In the genomic region with DNA sequence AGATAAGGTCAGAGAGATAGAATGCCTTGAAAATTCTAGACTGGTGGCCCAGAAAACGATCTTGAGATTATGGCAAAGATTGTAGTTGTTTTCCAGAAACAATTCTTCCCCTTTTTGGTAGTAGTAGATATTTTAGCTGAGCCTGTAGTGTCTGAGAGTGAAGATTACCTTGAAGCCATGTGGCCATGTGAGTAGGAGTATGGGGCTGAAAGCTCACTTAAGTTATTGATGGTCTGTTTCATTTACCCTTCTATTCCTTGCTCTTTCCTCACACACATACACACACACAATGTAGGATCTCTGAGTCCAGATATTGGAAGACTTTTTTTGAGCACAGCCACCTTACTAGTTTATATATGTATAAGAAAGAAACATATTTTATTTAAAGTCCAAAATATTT, we compare ENCODE assay signal across 15 cellular contexts.
DNase-seq lines count a peak whose midpoint lies in the region; ATAC-seq and TF ChIP-seq lines count a peak whose summit lies in the region.
"Had no signal": no experiment of that assay in that cellular context is flagged by ENCODE, and none has a peak within 500 bp of the region (broad histone marks: within the 10 kb centered on the region; RNA-seq: fewer than 3 reads in every experiment).

No MANE protein-coding gene starts in this region.

- H3K4me3 ChIP-seq in GM23338 (no peak overlapping the region), prostate gland (no peak overlapping the region)
- H3K4me3 ChIP-seq: GM12878, HAP-1 had no signal

- H3K4me1 ChIP-seq in GM23338 (ENCODE audit: insufficient read depth) (no peaks in the 10 kb centered on the region), prostate gland (replicated peaks) (no peaks in the 10 kb centered on the region)
- H3K4me1 ChIP-seq: HAP-1 had no signal

- H3K4me2 ChIP-seq in GM23338 = no peak overlapping the region

- TF ChIP-seq CTCF in GM23338 (conservative IDR thresholded peaks at IDR 0.05; ENCODE audit: low read depth in 2 of 2) (no peak), prostate gland (IDR thresholded peaks at IDR 0.05) (no peak)

- H4K20me1 ChIP-seq in GM23338 (replicated peaks; ENCODE audit: insufficient read depth) = no peaks in the 10 kb centered on the region

- no peaks in the 10 kb centered on the region for H3K79me2 ChIP-seq in GM23338 (replicated peaks; ENCODE audit: insufficient read depth)

- intact Hi-C loops in prostate gland (cut with DNase I) = no loop called here

- H3K27me3 ChIP-seq in GM23338 (ENCODE audit: insufficient read depth) (no peaks in the 10 kb centered on the region), prostate gland (replicated peaks; ENCODE audit: insufficient read depth) (no peaks in the 10 kb centered on the region)

- no peaks in the 10 kb centered on the region for H3F3A ChIP-seq in GM23338 (replicated peaks; ENCODE audit: low read depth)

- H3K9me3 ChIP-seq in prostate gland = no peaks in the 10 kb centered on the region
- H3K9me3 ChIP-seq: HAP-1 had no signal

- no peak overlapping the region for H3K4me3 Mint-ChIP-seq in GM23338
- H3K4me3 Mint-ChIP-seq: CD4-positive, alpha-beta memory T cell; HFFc6 had no signal

- peaks cover 3% of the 10 kb centered on the region; the same call in 1 of the 2 replicates for H3K36me3 ChIP-seq in GM23338 (ENCODE audit: insufficient read depth)
- H3K36me3 ChIP-seq in prostate gland = no peaks in the 10 kb centered on the region
- H3K36me3 ChIP-seq: HAP-1 had no signal

- ATAC-seq in GM23338 = no peak
- ATAC-seq in HG03025 (IDR thresholded peaks at IDR 0.05; ENCODE audit: low FRiP score, unreplicated experiment) = peak; percentile 59
- no peak for ATAC-seq in GM21717 (IDR thresholded peaks at IDR 0.05; ENCODE audit: unreplicated experiment)
- ATAC-seq: GM12878 had no signal

- H2AFZ ChIP-seq in GM23338 = peak overlapping the region; percentile 34; the same call in 1 of the 2 replicates

- peaks cover 8% of the 10 kb centered on the region for H3K36me3 Mint-ChIP-seq in GM23338 (ENCODE audit: low read depth)
- H3K36me3 Mint-ChIP-seq: CD4-positive, alpha-beta memory T cell had no signal

- H3K4me1 Mint-ChIP-seq in GM23338 = no peaks in the 10 kb centered on the region
- H3K4me1 Mint-ChIP-seq: CD4-positive, alpha-beta memory T cell had no signal

- H3K27me3 Mint-ChIP-seq in GM23338 (ENCODE audit: insufficient read depth, low read depth, poor library complexity) = peaks cover 2% of the 10 kb centered on the region
- H3K27me3 Mint-ChIP-seq: CD4-positive, alpha-beta memory T cell had no signal

- H3K27ac ChIP-seq in GM23338 (ENCODE audit: low read depth) (no peak overlapping the region), prostate gland (no peak overlapping the region)

- no peak overlapping the region for H3K27ac Mint-ChIP-seq in GM23338
- H3K27ac Mint-ChIP-seq: CD4-positive, alpha-beta memory T cell; HFFc6 had no signal

- WGBS in prostate gland = 71% methylated on average over 1 of the region's 1 CpG

- DNase-seq in GM23338 (ENCODE audit: low spot score) (no peak), OCI-M1 (lab: John Stamatoyannopoulos, UW) (peak; percentile 41), T1000 (lab: John Stamatoyannopoulos, UW) (no peak), prostate gland (ENCODE audit: low spot score) (no peak)
- DNase-seq: C1 segment of cervical spinal cord; Calu3; CD4-positive, alpha-beta memory T cell; COR-L47; DMS53; DND-41; HFFc6 had no signal

- H3K9me2 ChIP-seq in GM23338 (ENCODE audit: insufficient read depth) = no peaks in the 10 kb centered on the region

- no peak for TF ChIP-seq POLR2A in prostate gland (IDR thresholded peaks at IDR 0.05)

- H3K9me3 Mint-ChIP-seq in GM23338 = peaks cover 11% of the 10 kb centered on the region

TF ChIP-seq in GM23338, 12 proteins besides CTCF, POLR2A, EP300 and RAD21:
- TF ChIP-seq CREB1 (CRISPR knock-in tag; IDR thresholded peaks at IDR 0.05; ENCODE audit: low read depth) = no peak
